In the genomic region with DNA sequence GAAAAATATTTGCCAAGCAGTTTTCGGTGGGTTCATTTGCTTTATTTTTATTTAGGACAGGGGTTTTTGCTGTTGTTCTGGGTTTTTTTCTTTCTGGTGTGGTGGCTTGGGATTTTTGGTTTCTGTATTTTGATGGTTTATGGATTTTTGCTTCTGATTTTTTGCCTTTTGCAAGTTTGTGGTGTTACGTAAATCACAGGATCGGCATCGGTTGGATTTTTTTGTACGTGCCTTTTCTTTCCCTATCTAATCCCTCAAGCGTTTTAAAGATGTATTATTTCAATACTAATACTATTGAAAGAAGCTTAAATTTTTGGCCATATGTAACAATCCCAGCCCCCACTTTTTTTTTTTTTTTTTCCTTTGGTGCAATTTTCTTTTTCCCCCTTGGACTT, we compare ENCODE assay signal across 1 cellular context.
A peak's percentile ranks its signal among the peaks of the same experiment; 100 is the strongest.
TF ChIP-seq lines count a peak whose summit lies in the region.

No MANE protein-coding gene starts in this region.

TF ChIP-seq in HepG2, 621 proteins besides CTCF, POLR2A, EP300 and RAD21:
- no peak for TF ChIP-seq ZNF251 (CRISPR knock-in tag; IDR thresholded peaks at IDR 0.05)
- TF ChIP-seq KDM5A (IDR thresholded peaks at IDR 0.05; ENCODE audit: borderline replicate concordance, low read length): peak; percentile 34; the same call in 1 of the 2 replicates
- TF ChIP-seq, protein P1, sequence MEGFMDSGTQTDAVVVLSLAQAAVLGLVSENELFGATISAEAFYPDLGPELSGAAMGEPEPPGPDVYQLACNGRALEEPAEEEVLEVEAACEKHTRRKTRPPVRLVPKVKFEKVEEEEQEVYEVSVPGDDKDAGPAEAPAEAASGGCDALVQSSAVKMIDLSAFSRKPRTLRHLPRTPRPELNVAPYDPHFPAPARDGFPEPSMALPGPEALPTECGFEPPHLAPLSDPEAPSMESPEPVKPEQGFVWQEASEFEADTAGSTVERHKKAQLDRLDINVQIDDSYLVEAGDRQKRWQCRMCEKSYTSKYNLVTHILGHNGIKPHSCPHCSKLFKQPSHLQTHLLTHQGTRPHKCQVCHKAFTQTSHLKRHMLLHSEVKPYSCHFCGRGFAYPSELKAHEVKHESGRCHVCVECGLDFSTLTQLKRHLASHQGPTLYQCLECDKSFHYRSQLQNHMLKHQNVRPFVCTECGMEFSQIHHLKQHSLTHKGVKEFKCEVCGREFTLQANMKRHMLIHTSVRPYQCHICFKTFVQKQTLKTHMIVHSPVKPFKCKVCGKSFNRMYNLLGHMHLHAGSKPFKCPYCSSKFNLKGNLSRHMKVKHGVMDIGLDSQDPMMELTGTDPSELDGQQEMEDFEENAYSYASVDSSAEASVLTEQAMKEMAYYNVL (CRISPR knock-in tag; IDR thresholded peaks at IDR 0.05; ENCODE audit: borderline replicate concordance): no peak
- TF ChIP-seq RBFOX2 (IDR thresholded peaks at IDR 0.05; ENCODE audit: low read depth, low read length): peak; percentile 72
- no peak for TF ChIP-seq U2AF2 (IDR thresholded peaks at IDR 0.05; ENCODE audit: low read depth, low read length)
- peak; percentile 21; the same call in 1 of the 2 replicates for TF ChIP-seq MBD4 (IDR thresholded peaks at IDR 0.05; ENCODE audit: borderline replicate concordance, low read length)
